ENCODE assay signal across 11 cellular contexts in the genomic region with DNA sequence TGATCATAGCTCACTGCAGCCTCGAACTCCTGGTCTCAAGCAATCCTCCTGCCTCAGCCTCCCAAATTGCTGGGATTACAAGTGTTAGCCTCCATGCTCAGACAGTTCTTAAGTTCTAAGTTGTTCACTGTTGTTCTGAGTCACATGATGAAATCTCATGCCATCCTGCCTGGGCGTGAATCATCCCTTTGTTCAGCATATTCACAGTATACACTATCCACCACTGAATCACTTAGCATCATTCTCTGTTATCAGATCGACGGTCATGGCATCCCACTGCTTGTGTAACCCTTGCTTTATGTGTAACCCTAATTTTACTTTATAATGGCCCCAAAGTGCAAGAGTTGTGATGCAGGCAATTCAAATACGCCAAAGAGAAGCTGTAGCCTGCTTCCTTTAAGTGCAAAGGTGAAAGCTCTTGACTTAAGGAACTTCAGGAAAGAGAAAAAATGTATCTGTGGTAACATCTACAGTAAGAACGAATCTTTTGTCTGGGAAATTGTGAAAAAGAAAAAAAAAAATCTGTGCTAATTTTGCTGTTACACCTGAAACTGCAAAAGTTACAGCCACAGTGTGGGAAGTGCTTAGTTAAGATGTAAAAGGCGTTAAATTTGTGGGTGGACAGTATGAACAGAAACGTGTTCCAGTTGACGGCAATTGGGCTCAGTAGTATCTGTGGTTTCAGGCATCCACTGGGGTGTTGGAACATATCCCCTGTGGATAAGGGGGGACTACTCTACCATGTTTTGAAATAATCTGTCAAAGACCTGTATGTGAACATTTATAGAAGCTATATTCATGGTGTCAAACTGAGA.
A peak's percentile ranks its signal among the peaks of the same experiment; 100 is the strongest.
DNase-seq lines count a peak whose midpoint lies in the region; ATAC-seq and TF ChIP-seq lines count a peak whose summit lies in the region.
"Had no signal": no experiment of that assay in that cellular context is flagged by ENCODE, and none has a peak within 500 bp of the region (broad histone marks: within the 10 kb centered on the region; RNA-seq: fewer than 3 reads in every experiment).

No MANE protein-coding gene starts in this region.

- ATAC-seq in RWPE2 (ENCODE audit: low read depth) (peak; percentile 99), psoas muscle (no peak)
- peak; percentile 97 for ATAC-seq in stimulated activated effector memory CD8-positive, alpha-beta T cell treated with anti-CD3 and anti-CD28 coated beads, Interleukin-12 subunit alpha, Interleukin-12 subunit beta, amount 100 ng/mL, for 72 hours

- H2AFZ ChIP-seq in fibroblast of lung (ENCODE audit: low read length): no peak overlapping the region

- H3K4me3 ChIP-seq in RWPE2 (ENCODE audit: severe bottlenecking): no peak overlapping the region
- H3K4me3 ChIP-seq in fibroblast of lung (replicated peaks in 1 of 4; ENCODE audit: control extremely low read depth in 1 of 4, insufficient read depth in 1 of 4, low read depth in 3 of 4, low read length in 4 of 4): no peak overlapping the region
- H3K4me3 ChIP-seq in psoas muscle: no peak overlapping the region

- H4K20me1 ChIP-seq in fibroblast of lung (ENCODE audit: control insufficient read depth, extremely low read depth, insufficient read depth, low read length): no peaks in the 10 kb centered on the region

- H3K4me3 Mint-ChIP-seq in stimulated activated effector memory CD8-positive, alpha-beta T cell treated with anti-CD3 and anti-CD28 coated beads, Interleukin-12 subunit alpha, Interleukin-12 subunit beta, amount 100 ng/mL, for 72 hours: no peak overlapping the region
- H3K4me3 Mint-ChIP-seq: CD4-positive, alpha-beta memory T cell had no signal

- H3K27ac ChIP-seq in RWPE2 (ENCODE audit: poor library complexity, severe bottlenecking) (no peak overlapping the region), fibroblast of lung (ENCODE audit: insufficient read depth, low read length) (no peak overlapping the region), psoas muscle (no peak overlapping the region)

- peak; percentile 8 for DNase-seq in stimulated activated CD4-positive, alpha-beta T cell treated with anti-CD3 and anti-CD28 coated beads, Interleukin-15, amount 100 ng/mL, for 24 hours
- no peak for DNase-seq in stimulated activated CD4-positive, alpha-beta T cell treated with anti-CD3 and anti-CD28 coated beads, Interleukin-4, amount 100 ng/mL, for 1 hour
- DNase-seq in RWPE2 (ENCODE audit: low spot score) (no peak), fibroblast of lung (ENCODE audit: low read depth in 2 of 2) (peak; percentile 60 to 86), epidermal melanocyte (ENCODE audit: insufficient read length, low spot score) (no peak), superior temporal gyrus (ENCODE audit: extremely low spot score) (no peak), psoas muscle (no peak)
- DNase-seq in stimulated activated effector memory CD8-positive, alpha-beta T cell treated with anti-CD3 and anti-CD28 coated beads, Interleukin-12 subunit alpha, Interleukin-12 subunit beta, amount 100 ng/mL, for 72 hours (ENCODE audit: low spot score in 2 of 2): no peak
- DNase-seq: activated CD4-positive, alpha-beta T cell treated with anti-CD3 and anti-CD28 coated beads, Interleukin-2, amount 50 U/mL, for 4 hours; CD4-positive, alpha-beta memory T cell; NCI-H1417 had no signal

- no peaks in the 10 kb centered on the region for H3K4me1 Mint-ChIP-seq in stimulated activated effector memory CD8-positive, alpha-beta T cell treated with anti-CD3 and anti-CD28 coated beads, Interleukin-12 subunit alpha, Interleukin-12 subunit beta, amount 100 ng/mL, for 72 hours
- H3K4me1 Mint-ChIP-seq: CD4-positive, alpha-beta memory T cell had no signal

- WGBS in psoas muscle, 3 donors: 84 to 88% (median 88%) methylated on average over 9 of the region's 9 CpGs

- H3K4me1 ChIP-seq in RWPE2 (ENCODE audit: insufficient read depth, poor library complexity, severe bottlenecking) (peaks cover 9% of the 10 kb centered on the region), fibroblast of lung (ENCODE audit: control insufficient read depth, extremely low read depth, insufficient read depth, low read length) (no peaks in the 10 kb centered on the region), psoas muscle (no peaks in the 10 kb centered on the region)

- TF ChIP-seq CTCF in RWPE2 (IDR thresholded peaks at IDR 0.05; ENCODE audit: poor library complexity, severe bottlenecking): no peak
- TF ChIP-seq CTCF in fibroblast of lung (conservative IDR thresholded peaks at IDR 0.05 in 1 of 2, IDR thresholded peaks at IDR 0.05 in 1 of 2; ENCODE audit: low read depth in 1 of 2, low read length in 2 of 2): no peak
- no peak for TF ChIP-seq CTCF in psoas muscle (IDR thresholded peaks at IDR 0.05)

- H3K9me3 ChIP-seq in RWPE2 (ENCODE audit: severe bottlenecking): no peaks in the 10 kb centered on the region
- no peaks in the 10 kb centered on the region for H3K9me3 ChIP-seq in fibroblast of lung (ENCODE audit: control insufficient read depth, insufficient read depth, low read depth, low read length)
- no peaks in the 10 kb centered on the region for H3K9me3 ChIP-seq in psoas muscle

- no peak overlapping the region for H3K27ac Mint-ChIP-seq in stimulated activated effector memory CD8-positive, alpha-beta T cell treated with anti-CD3 and anti-CD28 coated beads, Interleukin-12 subunit alpha, Interleukin-12 subunit beta, amount 100 ng/mL, for 72 hours
- H3K27ac Mint-ChIP-seq: CD4-positive, alpha-beta memory T cell had no signal

- no peak overlapping the region for H3K9ac ChIP-seq in fibroblast of lung (ENCODE audit: insufficient read depth, low read length)

- no peaks in the 10 kb centered on the region for H3K36me3 Mint-ChIP-seq in stimulated activated effector memory CD8-positive, alpha-beta T cell treated with anti-CD3 and anti-CD28 coated beads, Interleukin-12 subunit alpha, Interleukin-12 subunit beta, amount 100 ng/mL, for 72 hours

- intact Hi-C loops in psoas muscle (cut with DNase I): no loop called here

- no peaks in the 10 kb centered on the region for H3K79me2 ChIP-seq in fibroblast of lung (ENCODE audit: control insufficient read depth, insufficient read depth, low read length)

- H3K4me2 ChIP-seq in fibroblast of lung (ENCODE audit: extremely low read depth, insufficient read depth, low read length): peak overlapping the region; percentile 25

- H3K36me3 ChIP-seq in RWPE2 (ENCODE audit: low read depth) (0 out of 2 replicates have a peak, but pooled peaks cover 5% of the 10 kb centered on the region), fibroblast of lung (ENCODE audit: control insufficient read depth, insufficient read depth, low read length) (no peaks in the 10 kb centered on the region), psoas muscle (ENCODE audit: insufficient read depth in 1 of 2, low read depth in 1 of 2) (peaks cover 0 to 6% of the 10 kb centered on the region in 2 donors)

- no peaks in the 10 kb centered on the region for H3K27me3 ChIP-seq in RWPE2 (ENCODE audit: insufficient read depth, poor library complexity, severe bottlenecking)
- no peaks in the 10 kb centered on the region for H3K27me3 ChIP-seq in fibroblast of lung (ENCODE audit: control insufficient read depth, insufficient read depth, low read length)
- no peaks in the 10 kb centered on the region for H3K27me3 ChIP-seq in psoas muscle (ENCODE audit: insufficient read depth in 3 of 3, low read length in 2 of 3)

- no peaks in the 10 kb centered on the region for H3K9me3 Mint-ChIP-seq in stimulated activated effector memory CD8-positive, alpha-beta T cell treated with anti-CD3 and anti-CD28 coated beads, Interleukin-12 subunit alpha, Interleukin-12 subunit beta, amount 100 ng/mL, for 72 hours

Comparison
In these comparisons a context has a peak if more than half of its experiments do, and no peak if none do; other contexts are left out.
1. DNase-seq: peak in stimulated activated CD4-positive, alpha-beta T cell treated with anti-CD3 and anti-CD28 coated beads, Interleukin-15, amount 100 ng/mL, for 24 hours (single experiment) and fibroblast of lung (2 of 2); none in stimulated activated CD4-positive, alpha-beta T cell treated with anti-CD3 and anti-CD28 coated beads, Interleukin-4, amount 100 ng/mL, for 1 hour (single experiment), RWPE2 (single experiment), stimulated activated effector memory CD8-positive, alpha-beta T cell treated with anti-CD3 and anti-CD28 coated beads, Interleukin-12 subunit alpha, Interleukin-12 subunit beta, amount 100 ng/mL, for 72 hours (0 of 2), epidermal melanocyte (single experiment), superior temporal gyrus (single experiment) and psoas muscle (0 of 2).
2. ATAC-seq: peak in RWPE2 (single experiment) and stimulated activated effector memory CD8-positive, alpha-beta T cell treated with anti-CD3 and anti-CD28 coated beads, Interleukin-12 subunit alpha, Interleukin-12 subunit beta, amount 100 ng/mL, for 72 hours (single experiment); none in psoas muscle (0 of 4).